Comparison of ENCODE assay signal across 1 cellular context in the genomic region with DNA sequence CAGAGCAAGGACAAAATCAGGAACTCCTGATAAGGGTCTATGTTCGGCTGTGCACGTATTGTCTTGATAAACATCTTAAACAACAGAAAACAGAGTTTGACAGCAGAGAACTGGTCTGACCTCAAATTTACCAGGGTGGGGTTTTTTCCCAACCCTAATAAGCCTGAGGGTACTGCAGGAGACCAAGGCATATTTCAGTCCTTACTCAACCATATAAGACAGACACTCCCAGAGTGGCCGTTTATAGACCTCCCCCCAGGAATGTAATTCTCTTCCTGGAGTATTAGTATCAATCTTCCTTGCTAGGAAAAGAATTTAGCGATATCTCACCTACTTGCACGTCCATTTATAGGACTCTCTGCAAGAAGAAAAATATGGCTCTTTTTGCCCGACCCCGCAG.
TF ChIP-seq lines count a peak whose summit lies in the region.
"Not testable (repeated sequence)": the region's sequence is repeated elsewhere in the genome, so short reads cannot be mapped to it uniquely, and the experiment has no call there.

No MANE protein-coding gene starts in this region.

TF ChIP-seq in K562, 482 proteins besides CTCF, POLR2A, EP300 and RAD21:
- TF ChIP-seq MTA3 (IDR thresholded peaks at IDR 0.05; ENCODE audit: borderline replicate concordance), result 0 out of 2 replicates have a peak, but pooled peaks have one; percentile 21
- TF ChIP-seq TEAD4 (IDR thresholded peaks at IDR 0.05; ENCODE audit: low read length), result 0 out of 2 replicates have a peak, but pooled peaks have one; percentile 7
- TF ChIP-seq TEAD4 (CRISPR knock-in tag; IDR thresholded peaks at IDR 0.05; ENCODE audit: borderline replicate concordance), result not testable (repeated sequence)
- peak; percentile 57; the same call in 1 of the 2 replicates for TF ChIP-seq ZEB2 (IDR thresholded peaks at IDR 0.05)
- peak; percentile 64 to 79; a peak in 3 of 4 replicates for TF ChIP-seq TRIM24 (IDR thresholded peaks at IDR 0.05)
- peak; percentile 63; the same call in 1 of the 2 replicates for TF ChIP-seq XRCC3 (IDR thresholded peaks at IDR 0.05)
- TF ChIP-seq CBX1 (IDR thresholded peaks at IDR 0.05; ENCODE audit: low read depth), result peak; percentile 81; the same call in 1 of the 2 replicates
- peak; percentile 97 for TF ChIP-seq CBX5 (IDR thresholded peaks at IDR 0.05; ENCODE audit: borderline replicate concordance, low read depth)
- TF ChIP-seq ZNF445 (CRISPR knock-in tag; IDR thresholded peaks at IDR 0.05; ENCODE audit: low read depth), result peak; percentile 84; the same call in 1 of the 2 replicates
- peak; percentile 95 for TF ChIP-seq TRIM28 (IDR thresholded peaks at IDR 0.05)
- TF ChIP-seq, protein P1, sequence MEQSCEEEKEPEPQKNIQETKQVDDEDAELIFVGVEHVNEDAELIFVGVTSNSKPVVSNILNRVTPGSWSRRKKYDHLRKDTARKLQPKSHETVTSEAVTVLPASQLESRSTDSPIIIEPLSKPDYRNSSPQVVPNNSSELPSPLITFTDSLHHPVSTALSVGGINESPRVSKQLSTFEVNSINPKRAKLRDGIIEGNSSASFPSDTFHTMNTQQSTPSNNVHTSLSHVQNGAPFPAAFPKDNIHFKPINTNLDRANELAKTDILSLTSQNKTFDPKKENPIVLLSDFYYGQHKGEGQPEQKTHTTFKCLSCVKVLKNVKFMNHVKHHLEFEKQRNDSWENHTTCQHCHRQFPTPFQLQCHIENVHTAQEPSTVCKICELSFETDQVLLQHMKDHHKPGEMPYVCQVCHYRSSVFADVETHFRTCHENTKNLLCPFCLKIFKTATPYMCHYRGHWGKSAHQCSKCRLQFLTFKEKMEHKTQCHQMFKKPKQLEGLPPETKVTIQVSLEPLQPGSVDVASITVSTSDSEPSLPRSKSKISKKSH (CRISPR knock-in tag; IDR thresholded peaks at IDR 0.05), result peak; percentile 93; the same call in 1 of the 2 replicates
- TF ChIP-seq, protein P2, sequence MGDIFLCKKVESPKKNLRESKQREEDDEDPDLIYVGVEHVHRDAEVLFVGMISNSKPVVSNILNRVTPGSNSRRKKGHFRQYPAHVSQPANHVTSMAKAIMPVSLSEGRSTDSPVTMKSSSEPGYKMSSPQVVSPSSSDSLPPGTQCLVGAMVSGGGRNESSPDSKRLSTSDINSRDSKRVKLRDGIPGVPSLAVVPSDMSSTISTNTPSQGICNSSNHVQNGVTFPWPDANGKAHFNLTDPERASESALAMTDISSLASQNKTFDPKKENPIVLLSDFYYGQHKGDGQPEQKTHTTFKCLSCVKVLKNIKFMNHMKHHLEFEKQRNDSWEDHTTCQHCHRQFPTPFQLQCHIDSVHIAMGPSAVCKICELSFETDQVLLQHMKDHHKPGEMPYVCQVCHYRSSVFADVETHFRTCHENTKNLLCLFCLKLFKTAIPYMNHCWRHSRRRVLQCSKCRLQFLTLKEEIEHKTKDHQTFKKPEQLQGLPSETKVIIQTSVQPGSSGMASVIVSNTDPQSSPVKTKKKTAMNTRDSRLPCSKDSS (IDR thresholded peaks at IDR 0.05; ENCODE audit: low read depth, partially characterized antibody), result peak; percentile 90
- TF ChIP-seq, protein P3, sequence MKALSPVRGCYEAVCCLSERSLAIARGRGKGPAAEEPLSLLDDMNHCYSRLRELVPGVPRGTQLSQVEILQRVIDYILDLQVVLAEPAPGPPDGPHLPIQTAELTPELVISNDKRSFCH (CRISPR knock-in tag; IDR thresholded peaks at IDR 0.05), result not testable (repeated sequence)
- TF ChIP-seq, protein P3 (tag; IDR thresholded peaks at IDR 0.05), result 0 out of 2 replicates have a peak, but pooled peaks have one; percentile 21
- peak in 1 of 2 experiments; percentile 95; a peak in 2 of 3 replicates for TF ChIP-seq CBX3 (IDR thresholded peaks at IDR 0.05; ENCODE audit: borderline replicate concordance in 1 of 2, low read length in 2 of 2)
TF ChIP-seq in K562: peak in this region for 13; not testable (repeated sequence) for 469.
